ENCODE assay signal across 8 cellular contexts in the genomic region with DNA sequence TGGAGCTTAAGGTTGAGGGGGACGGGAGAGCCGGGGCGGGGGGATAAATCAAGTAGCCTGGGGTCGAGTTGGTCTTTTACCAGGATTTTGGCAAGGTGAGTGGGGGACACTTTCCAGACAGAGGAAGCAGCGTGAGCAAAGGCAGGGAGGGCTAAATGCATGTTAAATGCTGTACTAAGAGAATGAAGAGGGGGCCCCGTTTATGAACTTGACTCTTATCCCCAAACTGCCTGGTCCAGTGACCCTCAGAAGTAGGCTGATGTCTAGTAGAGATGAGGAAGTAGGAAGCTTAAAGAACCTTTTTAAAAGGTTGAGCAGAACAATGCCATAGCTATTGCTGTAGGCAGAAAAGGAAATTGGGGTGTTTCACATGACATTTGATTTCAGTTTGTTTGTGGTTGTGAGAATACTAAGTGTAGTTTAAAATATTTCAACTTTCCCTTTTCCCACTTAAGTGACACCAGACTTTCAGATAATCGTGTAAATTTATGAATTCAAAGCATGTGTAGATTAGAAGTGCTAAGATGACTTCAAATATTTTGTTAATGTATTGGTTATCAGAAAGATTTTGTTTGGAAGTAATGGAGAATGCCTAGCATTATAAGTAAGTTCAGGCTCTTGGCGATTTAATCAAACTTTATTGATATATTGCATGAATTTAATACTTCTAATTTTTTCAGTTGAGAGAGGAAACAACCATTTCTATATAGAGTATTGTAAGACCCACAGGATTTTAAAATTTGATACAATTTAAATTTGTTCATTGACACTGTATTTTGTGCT. TPM values are rescaled to one million over a fixed set of nuclear protein-coding genes. Genes with fewer than 3 reads are reported as not detected.
DNase-seq lines count a peak whose midpoint lies in the region; ATAC-seq and TF ChIP-seq lines count a peak whose summit lies in the region.

No MANE protein-coding gene starts in this region.

- DNase-seq in CD1c-positive myeloid dendritic cell (ENCODE audit: extremely low spot score) (peak; percentile 80), foreskin fibroblast (peak in 1 of 2 donors; percentile 13), retina (peak; percentile 8), cerebellar nuclear complex (lab: John Stamatoyannopoulos, UW) (no peak), NCI-H187 treated with DMSO at 0.1 percent for 48 hours (lab: John Stamatoyannopoulos, UW) (no peak)
- DNase-seq in activated CD4-positive, alpha-beta T cell treated with anti-CD3 and anti-CD28 coated beads, Interleukin-2, amount 10 ng/mL, durations not matched to agents 7 days and 5 days = peak; percentile 22

- POLR2A ChIA-PET in activated CD4-positive, alpha-beta T cell treated with anti-CD3 and anti-CD28 coated beads, Interleukin-2, amount 10 ng/mL, durations not matched to agents 7 days and 5 days (lab: Charles Lee) = interaction anchor here (0.6 kb wide), 1 partner anchor 110 kb away, joined by 3 read pairs; no protein-coding TSS in a partner anchor

- peaks cover 26 to 54% (median 30%) of the 10 kb centered on the region in 3 donors for H3K4me1 Mint-ChIP-seq in IgD-negative memory B cell
- peaks cover 43% of the 10 kb centered on the region for H3K4me1 Mint-ChIP-seq in activated CD4-positive, alpha-beta T cell treated with anti-CD3 and anti-CD28 coated beads, Interleukin-2, amount 10 ng/mL, durations not matched to agents 7 days and 5 days

- CTCF ChIA-PET in activated CD4-positive, alpha-beta T cell treated with anti-CD3 and anti-CD28 coated beads, Interleukin-2, amount 10 ng/mL, durations not matched to agents 7 days and 5 days (lab: Charles Lee) = interaction anchor here (1.6 kb wide), 1 partner anchor 9 kb away, joined by 5 read pairs; no protein-coding TSS in a partner anchor

- no peaks in the 10 kb centered on the region for H3K9me3 Mint-ChIP-seq in IgD-negative memory B cell
- no peaks in the 10 kb centered on the region for H3K9me3 Mint-ChIP-seq in activated CD4-positive, alpha-beta T cell treated with anti-CD3 and anti-CD28 coated beads, Interleukin-2, amount 10 ng/mL, durations not matched to agents 7 days and 5 days

- TF ChIP-seq CTCF in foreskin fibroblast (IDR thresholded peaks at IDR 0.05; ENCODE audit: low read depth, low read length) = no peak

- H3K36me3 Mint-ChIP-seq in IgD-negative memory B cell = no peaks in the 10 kb centered on the region
- no peaks in the 10 kb centered on the region for H3K36me3 Mint-ChIP-seq in activated CD4-positive, alpha-beta T cell treated with anti-CD3 and anti-CD28 coated beads, Interleukin-2, amount 10 ng/mL, durations not matched to agents 7 days and 5 days (ENCODE audit: low read depth)

- no peaks in the 10 kb centered on the region for H3K27me3 Mint-ChIP-seq in IgD-negative memory B cell
- H3K27me3 Mint-ChIP-seq in activated CD4-positive, alpha-beta T cell treated with anti-CD3 and anti-CD28 coated beads, Interleukin-2, amount 10 ng/mL, durations not matched to agents 7 days and 5 days = no peaks in the 10 kb centered on the region

- peak overlapping the region; percentile 96 to 99 (median 98) for H3K4me3 Mint-ChIP-seq in IgD-negative memory B cell
- peak overlapping the region; percentile 96 for H3K4me3 Mint-ChIP-seq in activated CD4-positive, alpha-beta T cell treated with anti-CD3 and anti-CD28 coated beads, Interleukin-2, amount 10 ng/mL, durations not matched to agents 7 days and 5 days

- peak; percentile 33 for ATAC-seq in GM18873 (IDR thresholded peaks at IDR 0.05; ENCODE audit: low FRiP score, unreplicated experiment)

- H3K27ac Mint-ChIP-seq in IgD-negative memory B cell = peak overlapping the region; percentile 93 to 100 (median 97)
- peak overlapping the region; percentile 96 for H3K27ac Mint-ChIP-seq in activated CD4-positive, alpha-beta T cell treated with anti-CD3 and anti-CD28 coated beads, Interleukin-2, amount 10 ng/mL, durations not matched to agents 7 days and 5 days

- peak overlapping the region; percentile 62 to 97 for H3K4me3 ChIP-seq in foreskin fibroblast (ENCODE audit: low read depth in 1 of 2, low read length in 2 of 2)

RNA-seq across cellular contexts. Expression of a gene that starts 1.8 kb away (rescaled TPM):
- 64.7 TPM for polyA plus RNA-seq in IgD-negative memory B cell
- 10 to 100 TPM; 18.4 to 22.3 TPM for total RNA-seq in activated CD4-positive, alpha-beta T cell treated with anti-CD3 and anti-CD28 coated beads, Interleukin-2, amount 10 ng/mL, durations not matched to agents 7 days and 5 days

Comparison
In these comparisons a context has a peak if more than half of its experiments do, and no peak if none do; other contexts are left out.
1. DNase-seq: peak in CD1c-positive myeloid dendritic cell (single experiment), activated CD4-positive, alpha-beta T cell treated with anti-CD3 and anti-CD28 coated beads, Interleukin-2, amount 10 ng/mL, durations not matched to agents 7 days and 5 days (single experiment) and retina (single experiment); none in cerebellar nuclear complex (0 of 2) and NCI-H187 treated with DMSO at 0.1 percent for 48 hours (single experiment).